Comparison of ENCODE assay signal across 1 cellular context in genomic region chr3:45041666-45042065, GRCh38.
TF ChIP-seq lines count a peak whose summit lies in the region.

No MANE protein-coding gene starts in this region.

TF ChIP-seq in IMR-90, 13 proteins besides CTCF, POLR2A, EP300 and RAD21:
- TF ChIP-seq, protein P1, sequence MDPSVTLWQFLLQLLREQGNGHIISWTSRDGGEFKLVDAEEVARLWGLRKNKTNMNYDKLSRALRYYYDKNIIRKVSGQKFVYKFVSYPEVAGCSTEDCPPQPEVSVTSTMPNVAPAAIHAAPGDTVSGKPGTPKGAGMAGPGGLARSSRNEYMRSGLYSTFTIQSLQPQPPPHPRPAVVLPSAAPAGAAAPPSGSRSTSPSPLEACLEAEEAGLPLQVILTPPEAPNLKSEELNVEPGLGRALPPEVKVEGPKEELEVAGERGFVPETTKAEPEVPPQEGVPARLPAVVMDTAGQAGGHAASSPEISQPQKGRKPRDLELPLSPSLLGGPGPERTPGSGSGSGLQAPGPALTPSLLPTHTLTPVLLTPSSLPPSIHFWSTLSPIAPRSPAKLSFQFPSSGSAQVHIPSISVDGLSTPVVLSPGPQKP (IDR thresholded peaks at IDR 0.05; ENCODE audit: borderline replicate concordance, low read depth, low read length): no peak
- no peak for TF ChIP-seq FOS (IDR thresholded peaks at IDR 0.05; ENCODE audit: low read depth, low read length)
